ENCODE assay signal across 1 cellular context in the genomic region with DNA sequence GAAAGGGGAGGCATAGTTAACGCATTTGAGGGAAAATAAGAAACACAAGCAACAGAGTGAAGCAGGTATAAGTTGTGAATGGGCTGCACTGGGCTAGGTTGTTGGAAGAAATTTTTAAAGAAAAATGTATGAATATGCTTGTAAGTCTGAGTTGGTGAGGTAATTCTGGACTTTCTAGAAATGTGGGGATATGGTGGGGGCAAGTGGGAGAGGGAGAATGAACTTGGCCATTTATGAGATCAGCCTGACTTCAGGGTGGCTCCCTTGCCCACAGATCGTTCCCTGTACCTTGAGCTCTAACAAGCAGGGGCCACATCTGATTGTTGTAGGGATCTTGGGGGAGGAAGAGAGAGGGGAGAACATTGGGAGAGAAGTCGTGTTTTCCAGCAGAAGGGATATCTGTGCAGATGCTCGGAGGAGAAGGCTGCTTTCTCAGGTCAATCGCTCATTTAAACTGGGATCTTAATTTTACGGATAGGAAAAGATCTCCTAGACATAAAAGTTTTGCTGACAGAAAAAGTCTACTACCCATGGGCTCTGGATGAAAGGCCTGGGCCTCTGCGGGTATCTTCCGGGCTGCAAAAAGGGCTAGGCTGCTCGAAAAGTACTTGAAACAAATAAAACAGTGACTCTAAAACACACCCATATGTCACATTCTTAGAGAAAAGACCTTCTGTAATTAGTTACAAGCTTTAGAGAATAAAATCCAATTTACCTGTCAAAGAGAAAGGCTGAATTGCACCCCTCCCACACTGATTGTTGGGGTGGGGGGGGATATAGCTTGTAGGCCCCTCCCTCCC.
TF ChIP-seq lines count a peak whose summit lies in the region.

No MANE protein-coding gene starts in this region.

TF ChIP-seq in WTC11, 78 proteins besides CTCF, POLR2A, EP300 and RAD21 (continued from another document):
- TF ChIP-seq ATF1 (CRISPR knock-in tag; IDR thresholded peaks at IDR 0.05) (no peak), JUN (CRISPR knock-in tag; IDR thresholded peaks at IDR 0.05) (no peak), NR1H2 (CRISPR knock-in tag; IDR thresholded peaks at IDR 0.05) (no peak), ZBTB21 (CRISPR knock-in tag; IDR thresholded peaks at IDR 0.05; ENCODE audit: borderline replicate concordance) (no peak), AR (CRISPR knock-in tag; IDR thresholded peaks at IDR 0.05) (no peak), CREM (CRISPR knock-in tag; IDR thresholded peaks at IDR 0.05) (no peak), ZNF232 (CRISPR knock-in tag; IDR thresholded peaks at IDR 0.05) (no peak), PRDM15 (CRISPR knock-in tag; IDR thresholded peaks at IDR 0.05) (no peak), GTF2I (CRISPR knock-in tag; conservative IDR thresholded peaks at IDR 0.05) (no peak), ZNF425 (CRISPR knock-in tag; conservative IDR thresholded peaks at IDR 0.05) (no peak), ZSCAN18 (CRISPR knock-in tag; IDR thresholded peaks at IDR 0.05) (no peak)
- TF ChIP-seq, protein P1, sequence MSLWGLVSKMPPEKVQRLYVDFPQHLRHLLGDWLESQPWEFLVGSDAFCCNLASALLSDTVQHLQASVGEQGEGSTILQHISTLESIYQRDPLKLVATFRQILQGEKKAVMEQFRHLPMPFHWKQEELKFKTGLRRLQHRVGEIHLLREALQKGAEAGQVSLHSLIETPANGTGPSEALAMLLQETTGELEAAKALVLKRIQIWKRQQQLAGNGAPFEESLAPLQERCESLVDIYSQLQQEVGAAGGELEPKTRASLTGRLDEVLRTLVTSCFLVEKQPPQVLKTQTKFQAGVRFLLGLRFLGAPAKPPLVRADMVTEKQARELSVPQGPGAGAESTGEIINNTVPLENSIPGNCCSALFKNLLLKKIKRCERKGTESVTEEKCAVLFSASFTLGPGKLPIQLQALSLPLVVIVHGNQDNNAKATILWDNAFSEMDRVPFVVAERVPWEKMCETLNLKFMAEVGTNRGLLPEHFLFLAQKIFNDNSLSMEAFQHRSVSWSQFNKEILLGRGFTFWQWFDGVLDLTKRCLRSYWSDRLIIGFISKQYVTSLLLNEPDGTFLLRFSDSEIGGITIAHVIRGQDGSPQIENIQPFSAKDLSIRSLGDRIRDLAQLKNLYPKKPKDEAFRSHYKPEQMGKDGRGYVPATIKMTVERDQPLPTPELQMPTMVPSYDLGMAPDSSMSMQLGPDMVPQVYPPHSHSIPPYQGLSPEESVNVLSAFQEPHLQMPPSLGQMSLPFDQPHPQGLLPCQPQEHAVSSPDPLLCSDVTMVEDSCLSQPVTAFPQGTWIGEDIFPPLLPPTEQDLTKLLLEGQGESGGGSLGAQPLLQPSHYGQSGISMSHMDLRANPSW (CRISPR knock-in tag; conservative IDR thresholded peaks at IDR 0.05; ENCODE audit: low read depth) = no peak
- TF ChIP-seq, protein P2, sequence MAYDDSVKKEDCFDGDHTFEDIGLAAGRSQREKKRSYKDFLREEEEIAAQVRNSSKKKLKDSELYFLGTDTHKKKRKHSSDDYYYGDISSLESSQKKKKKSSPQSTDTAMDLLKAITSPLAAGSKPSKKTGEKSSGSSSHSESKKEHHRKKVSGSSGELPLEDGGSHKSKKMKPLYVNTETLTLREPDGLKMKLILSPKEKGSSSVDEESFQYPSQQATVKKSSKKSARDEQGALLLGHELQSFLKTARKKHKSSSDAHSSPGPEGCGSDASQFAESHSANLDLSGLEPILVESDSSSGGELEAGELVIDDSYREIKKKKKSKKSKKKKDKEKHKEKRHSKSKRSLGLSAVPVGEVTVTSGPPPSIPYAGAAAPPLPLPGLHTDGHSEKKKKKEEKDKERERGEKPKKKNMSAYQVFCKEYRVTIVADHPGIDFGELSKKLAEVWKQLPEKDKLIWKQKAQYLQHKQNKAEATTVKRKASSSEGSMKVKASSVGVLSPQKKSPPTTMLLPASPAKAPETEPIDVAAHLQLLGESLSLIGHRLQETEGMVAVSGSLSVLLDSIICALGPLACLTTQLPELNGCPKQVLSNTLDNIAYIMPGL (CRISPR knock-in tag; IDR thresholded peaks at IDR 0.05) = no peak
- TF ChIP-seq, protein P3, sequence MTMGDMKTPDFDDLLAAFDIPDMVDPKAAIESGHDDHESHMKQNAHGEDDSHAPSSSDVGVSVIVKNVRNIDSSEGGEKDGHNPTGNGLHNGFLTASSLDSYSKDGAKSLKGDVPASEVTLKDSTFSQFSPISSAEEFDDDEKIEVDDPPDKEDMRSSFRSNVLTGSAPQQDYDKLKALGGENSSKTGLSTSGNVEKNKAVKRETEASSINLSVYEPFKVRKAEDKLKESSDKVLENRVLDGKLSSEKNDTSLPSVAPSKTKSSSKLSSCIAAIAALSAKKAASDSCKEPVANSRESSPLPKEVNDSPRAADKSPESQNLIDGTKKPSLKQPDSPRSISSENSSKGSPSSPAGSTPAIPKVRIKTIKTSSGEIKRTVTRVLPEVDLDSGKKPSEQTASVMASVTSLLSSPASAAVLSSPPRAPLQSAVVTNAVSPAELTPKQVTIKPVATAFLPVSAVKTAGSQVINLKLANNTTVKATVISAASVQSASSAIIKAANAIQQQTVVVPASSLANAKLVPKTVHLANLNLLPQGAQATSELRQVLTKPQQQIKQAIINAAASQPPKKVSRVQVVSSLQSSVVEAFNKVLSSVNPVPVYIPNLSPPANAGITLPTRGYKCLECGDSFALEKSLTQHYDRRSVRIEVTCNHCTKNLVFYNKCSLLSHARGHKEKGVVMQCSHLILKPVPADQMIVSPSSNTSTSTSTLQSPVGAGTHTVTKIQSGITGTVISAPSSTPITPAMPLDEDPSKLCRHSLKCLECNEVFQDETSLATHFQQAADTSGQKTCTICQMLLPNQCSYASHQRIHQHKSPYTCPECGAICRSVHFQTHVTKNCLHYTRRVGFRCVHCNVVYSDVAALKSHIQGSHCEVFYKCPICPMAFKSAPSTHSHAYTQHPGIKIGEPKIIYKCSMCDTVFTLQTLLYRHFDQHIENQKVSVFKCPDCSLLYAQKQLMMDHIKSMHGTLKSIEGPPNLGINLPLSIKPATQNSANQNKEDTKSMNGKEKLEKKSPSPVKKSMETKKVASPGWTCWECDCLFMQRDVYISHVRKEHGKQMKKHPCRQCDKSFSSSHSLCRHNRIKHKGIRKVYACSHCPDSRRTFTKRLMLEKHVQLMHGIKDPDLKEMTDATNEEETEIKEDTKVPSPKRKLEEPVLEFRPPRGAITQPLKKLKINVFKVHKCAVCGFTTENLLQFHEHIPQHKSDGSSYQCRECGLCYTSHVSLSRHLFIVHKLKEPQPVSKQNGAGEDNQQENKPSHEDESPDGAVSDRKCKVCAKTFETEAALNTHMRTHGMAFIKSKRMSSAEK (CRISPR knock-in tag; IDR thresholded peaks at IDR 0.05; ENCODE audit: borderline replicate concordance) = no peak
